Comparison of ENCODE assay signal across 18 cellular contexts in genomic region chr6:123962508-123962907, GRCh38.
DNase-seq lines count a peak whose midpoint lies in the region; ATAC-seq and TF ChIP-seq lines count a peak whose summit lies in the region.
"Had no signal": no experiment of that assay in that cellular context is flagged by ENCODE, and none has a peak within 500 bp of the region (broad histone marks: within the 10 kb centered on the region; RNA-seq: fewer than 3 reads in every experiment).

No MANE protein-coding gene starts in this region.

- no peak for TF ChIP-seq POLR2A in uterus (IDR thresholded peaks at IDR 0.05)

- DNase-seq in NCI-H524 (lab: John Stamatoyannopoulos, UW) (peak; percentile 27 to 66), NCI-H524 treated with DMSO at 0.1 percent for 48 hours (lab: John Stamatoyannopoulos, UW) (no peak), NCI-H526 (lab: John Stamatoyannopoulos, UW) (peak; percentile 17 to 56), foreskin keratinocyte (peak; percentile 56 to 73), upper lobe of right lung (peak; percentile 83), HFFc6 (no peak), GM03348 (ENCODE audit: low spot score) (no peak), uterus (no peak)
- DNase-seq: activated T-cell treated with anti-CD3 and anti-CD28 coated beads, Interleukin-2, amount 50 U/mL, for 48 hours; anterior cingulate cortex; endodermal cell; heart right ventricle; NCI-H1694; stimulated activated CD4-positive, alpha-beta T cell treated with anti-CD3 and anti-CD28 coated beads, Interleukin-4, amount 100 ng/mL, for 24 hours had no signal

- H3K36me3 ChIP-seq in upper lobe of right lung = no peaks in the 10 kb centered on the region
- H3K36me3 ChIP-seq in uterus = no peaks in the 10 kb centered on the region
- H3K36me3 ChIP-seq: heart right ventricle had no signal

- H3K27me3 Mint-ChIP-seq in HFFc6 (ENCODE audit: insufficient read depth) = no peaks in the 10 kb centered on the region
- H3K27me3 Mint-ChIP-seq: memory B cell, progenitor cell of endocrine pancreas had no signal

- intact Hi-C loops in upper lobe of right lung (cut with DNase I) = no loop called here
- intact Hi-C loops in uterus (cut with DNase I; ENCODE audit: low total_unique reads) = no loop called here

- no peaks in the 10 kb centered on the region for H3K4me1 Mint-ChIP-seq in HFFc6 (ENCODE audit: low read depth)
- H3K4me1 Mint-ChIP-seq: memory B cell had no signal

- ATAC-seq in foreskin keratinocyte (peak; percentile 85), upper lobe of right lung (peak; percentile 88)
- ATAC-seq: activated CD4-positive, CD25-positive, alpha-beta regulatory T cell treated with anti-CD3 and anti-CD28 coated beads, Interleukin-2, amount 50 U/mL, for 24 hours; heart right ventricle had no signal

- H3K27ac Mint-ChIP-seq in HFFc6 = no peak overlapping the region
- H3K27ac Mint-ChIP-seq: endodermal cell, memory B cell, progenitor cell of endocrine pancreas had no signal

- no peak overlapping the region for H3K4me3 Mint-ChIP-seq in HFFc6
- H3K4me3 Mint-ChIP-seq: endodermal cell, memory B cell had no signal

- H3K9me3 ChIP-seq in upper lobe of right lung (no peaks in the 10 kb centered on the region), uterus (no peaks in the 10 kb centered on the region)
- H3K9me3 ChIP-seq: heart right ventricle had no signal

- H3K27ac ChIP-seq in foreskin keratinocyte = no peak overlapping the region
- H3K27ac ChIP-seq in upper lobe of right lung = no peak overlapping the region
- no peak overlapping the region for H3K27ac ChIP-seq in uterus
- H3K27ac ChIP-seq: heart right ventricle, HL-60 had no signal

- no peak overlapping the region for H3K4me3 ChIP-seq in upper lobe of right lung
- no peak overlapping the region for H3K4me3 ChIP-seq in uterus
- H3K4me3 ChIP-seq: heart right ventricle had no signal

- H3K9me3 Mint-ChIP-seq in HFFc6 = peaks cover 61% of the 10 kb centered on the region
- H3K9me3 Mint-ChIP-seq: endodermal cell had no signal

- no peaks in the 10 kb centered on the region for H3K36me3 Mint-ChIP-seq in HFFc6 (ENCODE audit: low read depth)
- H3K36me3 Mint-ChIP-seq: memory B cell had no signal

- H3K4me1 ChIP-seq in foreskin keratinocyte = no peaks in the 10 kb centered on the region
- no peaks in the 10 kb centered on the region for H3K4me1 ChIP-seq in upper lobe of right lung
- H3K4me1 ChIP-seq in uterus = no peaks in the 10 kb centered on the region
- H3K4me1 ChIP-seq: heart right ventricle had no signal

- TF ChIP-seq CTCF in foreskin keratinocyte (conservative IDR thresholded peaks at IDR 0.05) (no peak), upper lobe of right lung (IDR thresholded peaks at IDR 0.05) (no peak), HFFc6 (IDR thresholded peaks at IDR 0.05) (no peak), uterus (IDR thresholded peaks at IDR 0.05) (no peak)

- H3K27me3 ChIP-seq in foreskin keratinocyte = peaks cover 13% of the 10 kb centered on the region
- H3K27me3 ChIP-seq in upper lobe of right lung = no peaks in the 10 kb centered on the region
- no peaks in the 10 kb centered on the region for H3K27me3 ChIP-seq in uterus
- H3K27me3 ChIP-seq: heart right ventricle had no signal

Comparison
In these comparisons a context has a peak if more than half of its experiments do, and no peak if none do; other contexts are left out.
1. DNase-seq: peak in NCI-H524 (2 of 2), NCI-H526 (2 of 2), foreskin keratinocyte (2 of 2) and upper lobe of right lung (single experiment); none in NCI-H524 treated with DMSO at 0.1 percent for 48 hours (single experiment), HFFc6 (single experiment), GM03348 (single experiment) and uterus (0 of 2).